Comparison of ENCODE assay signal across 18 cellular contexts in genomic region chr10:90112681-90113080, GRCh38.
A peak's percentile ranks its signal among the peaks of the same experiment; 100 is the strongest.
DNase-seq lines count a peak whose midpoint lies in the region; ATAC-seq and TF ChIP-seq lines count a peak whose summit lies in the region.
"Had no signal": no experiment of that assay in that cellular context is flagged by ENCODE, and none has a peak within 500 bp of the region (broad histone marks: within the 10 kb centered on the region; RNA-seq: fewer than 3 reads in every experiment).

No MANE protein-coding gene starts in this region.

- H3K27me3 ChIP-seq in mammary epithelial cell (ENCODE audit: insufficient read depth, low read length) (no peaks in the 10 kb centered on the region), breast epithelium (no peaks in the 10 kb centered on the region), thoracic aorta (replicated peaks; ENCODE audit: insufficient read depth) (no peaks in the 10 kb centered on the region)

- H3K4me3 ChIP-seq in mammary epithelial cell (replicated peaks in 1 of 3; ENCODE audit: insufficient read depth in 1 of 3, low read depth in 2 of 3, low read length in 3 of 3) (no peak overlapping the region), breast epithelium (no peak overlapping the region), astrocyte of the spinal cord (ENCODE audit: low read depth, low read length) (no peak overlapping the region), fibroblast of pulmonary artery (replicated peaks; ENCODE audit: low read depth, low read length) (no peak overlapping the region), thoracic aorta (no peak overlapping the region)

- dilution Hi-C loops in mammary epithelial cell (cut with HindIII; ENCODE audit: low sequenced_read_pairs): no loop called here

- no TSS peak for BruUV-seq in mammary epithelial cell (replicated peaks; lab: Mats Ljungman, UMichigan)

- TF ChIP-seq CTCF in mammary epithelial cell (conservative IDR thresholded peaks at IDR 0.05 in 1 of 2, IDR thresholded peaks at IDR 0.05 in 1 of 2; ENCODE audit: extremely low read depth in 1 of 2, insufficient read depth in 1 of 2, low read depth in 1 of 2, low read length in 2 of 2): no peak
- TF ChIP-seq CTCF in breast epithelium (IDR thresholded peaks at IDR 0.05): no peak
- no peak for TF ChIP-seq CTCF in astrocyte of the spinal cord (IDR thresholded peaks at IDR 0.05; ENCODE audit: low read depth, low read length)
- no peak for TF ChIP-seq CTCF in fibroblast of pulmonary artery (IDR thresholded peaks at IDR 0.05; ENCODE audit: low read length, missing control alignments)
- no peak for TF ChIP-seq CTCF in thoracic aorta (IDR thresholded peaks at IDR 0.05)

- H3K36me3 ChIP-seq in mammary epithelial cell (ENCODE audit: insufficient read depth, low read length) (no peaks in the 10 kb centered on the region), breast epithelium (no peaks in the 10 kb centered on the region), thoracic aorta (no peaks in the 10 kb centered on the region)

- 86% methylated on average over 1 of the region's 1 CpG for WGBS in mammary epithelial cell (ENCODE audit: low coverage, missing lambda C conversion rate)

- peaks cover 2% of the 10 kb centered on the region for H3K9me3 ChIP-seq in mammary epithelial cell (replicated peaks; ENCODE audit: insufficient read depth, low read length)
- no peaks in the 10 kb centered on the region for H3K9me3 ChIP-seq in breast epithelium
- H3K9me3 ChIP-seq in thoracic aorta: no peaks in the 10 kb centered on the region

- intact Hi-C loops in mammary epithelial cell (cut with micrococcal nuclease): no loop called here
- intact Hi-C loops in breast epithelium (cut with DNase I; ENCODE audit: low total_unique reads): no loop called here
- intact Hi-C loops in posterior cingulate gyrus (cut with DNase I): no loop called here

- ATAC-seq in thoracic aorta (ENCODE audit: insufficient number of reproducible peaks, low FRiP score, low read depth) (no peak), GM18520 (IDR thresholded peaks at IDR 0.05; ENCODE audit: unreplicated experiment) (no peak)

- H3K27ac ChIP-seq in mammary epithelial cell (ENCODE audit: insufficient read depth, low read depth, low read length) (peak overlapping the region; percentile 41), breast epithelium (no peak overlapping the region), thoracic aorta (peak overlapping the region; percentile 42 to 73)
- H3K27ac ChIP-seq: 22Rv1, C4-2B had no signal

- no peak overlapping the region for H2AFZ ChIP-seq in mammary epithelial cell (ENCODE audit: low read depth, low read length)

- H3K79me2 ChIP-seq in mammary epithelial cell (ENCODE audit: insufficient read depth, low read length): no peaks in the 10 kb centered on the region

- H4K20me1 ChIP-seq in mammary epithelial cell (ENCODE audit: insufficient read depth, low read length): no peaks in the 10 kb centered on the region

- CTCF ChIA-PET in mammary epithelial cell (lab: Charles Lee; ENCODE audit: low non-redundant PET): no interaction called here

- peaks cover 21% of the 10 kb centered on the region for H3K4me1 ChIP-seq in mammary epithelial cell (ENCODE audit: insufficient read depth, low read length)
- no peaks in the 10 kb centered on the region for H3K4me1 ChIP-seq in breast epithelium
- H3K4me1 ChIP-seq in thoracic aorta (ENCODE audit: control insufficient read depth in 1 of 2, low read depth in 2 of 2): peaks cover 7 to 23% of the 10 kb centered on the region in 2 donors

- no peak overlapping the region for H3K4me2 ChIP-seq in mammary epithelial cell (ENCODE audit: insufficient read depth, low read depth, low read length)

- no peak for TF ChIP-seq POLR2A in breast epithelium (IDR thresholded peaks at IDR 0.05)

- in situ Hi-C loops in mammary epithelial cell (cut with MboI; ENCODE audit: low sequenced_read_pairs in 2 of 2): no loop called here
- in situ Hi-C loops in astrocyte of the spinal cord (cut with HindIII; ENCODE audit: low sequenced_read_pairs): no loop called here

- H3K9ac ChIP-seq in mammary epithelial cell (ENCODE audit: insufficient read depth, low read length): no peak overlapping the region

- DNase-seq in mammary epithelial cell (peak; percentile 28), breast epithelium (ENCODE audit: low spot score in 2 of 2) (no peak), astrocyte of the spinal cord (ENCODE audit: low read depth, low spot score) (peak; percentile 45), fibroblast of pulmonary artery (ENCODE audit: low read depth) (peak; percentile 66), thoracic aorta (ENCODE audit: low spot score) (no peak), SK-N-DZ (ENCODE audit: low spot score) (no peak), posterior cingulate gyrus (no peak)
- DNase-seq: AML-193; H9; NCI-H1105; NCI-H2081; NCI-H2171 treated with DMSO at 0.1 percent for 48 hours; NCI-H748 treated with DMSO at 0.1 percent for 48 hours; NK-92 treated with Interleukin-12 subunit alpha and Interleukin-12 subunit beta, amount 100 ng/mL, for 24 hours; Right ventricle myocardium superior had no signal

Comparison
In these comparisons a context has a peak if more than half of its experiments do, and no peak if none do; other contexts are left out.
1. DNase-seq: peak in mammary epithelial cell (single experiment), astrocyte of the spinal cord (single experiment) and fibroblast of pulmonary artery (single experiment); none in breast epithelium (0 of 2), thoracic aorta (single experiment), SK-N-DZ (single experiment) and posterior cingulate gyrus (0 of 10).
2. H3K27ac ChIP-seq: peak in mammary epithelial cell (single experiment) and thoracic aorta (2 of 2); none in breast epithelium (0 of 2).